In the genomic region with DNA sequence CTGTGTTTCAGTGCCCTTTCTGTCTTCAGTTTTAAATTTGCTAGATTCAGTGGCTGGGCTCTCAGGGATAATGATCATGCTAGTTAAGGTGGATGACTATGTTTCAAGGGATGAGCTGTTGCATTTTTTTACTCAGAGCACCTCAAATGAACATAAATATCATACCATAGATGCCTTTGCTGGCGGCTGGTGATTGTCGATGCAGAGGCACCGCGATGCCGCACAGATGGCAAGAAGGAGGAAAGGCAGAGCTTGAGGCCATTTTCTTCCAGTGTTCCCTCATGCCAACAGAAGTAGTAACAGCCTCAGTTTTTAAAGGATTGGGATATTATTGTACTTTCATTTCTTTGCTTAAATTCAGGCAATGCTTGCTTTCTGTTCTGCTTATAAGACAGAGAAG, we compare ENCODE assay signal across 23 cellular contexts.
"Had no signal": no experiment of that assay in that cellular context is flagged by ENCODE, and none has a peak within 500 bp of the region (broad histone marks: within the 10 kb centered on the region; RNA-seq: fewer than 3 reads in every experiment).

No MANE protein-coding gene starts in this region.

- H3K9me3 ChIP-seq: body of pancreas, esophagus squamous epithelium, right lobe of liver, upper lobe of left lung, vagina had no signal

- H3K36me3 Mint-ChIP-seq: activated naive CD8-positive, alpha-beta T cell; naive thymus-derived CD4-positive, alpha-beta T cell; T-cell had no signal

- H3K27me3 ChIP-seq: body of pancreas, esophagus squamous epithelium, right lobe of liver, upper lobe of left lung, vagina had no signal

- H3K4me3 Mint-ChIP-seq: activated CD4-positive, alpha-beta T cell treated with anti-CD3 and anti-CD28 coated beads for 36 hours; activated naive CD8-positive, alpha-beta T cell; naive thymus-derived CD4-positive, alpha-beta T cell; T-cell had no signal

- H3K27ac Mint-ChIP-seq: activated CD4-positive, alpha-beta T cell treated with anti-CD3 and anti-CD28 coated beads for 36 hours; activated naive CD8-positive, alpha-beta T cell; naive thymus-derived CD4-positive, alpha-beta T cell; T-cell had no signal

- ATAC-seq: activated CD4-positive, alpha-beta T cell treated with anti-CD3 and anti-CD28 coated beads for 36 hours; body of pancreas; left cardiac atrium; left ventricle myocardium superior; naive thymus-derived CD4-positive, alpha-beta T cell; stimulated activated naive CD8-positive, alpha-beta T cell treated with anti-CD3 and anti-CD28 coated beads, Interleukin-15, Interleukin-2, amounts not matched to agents 100 U/mL and 50 U/mL, for 24 hours; T-cell had no signal

- H3K27me3 Mint-ChIP-seq: activated CD4-positive, alpha-beta T cell treated with anti-CD3 and anti-CD28 coated beads for 36 hours; activated naive CD8-positive, alpha-beta T cell; naive thymus-derived CD4-positive, alpha-beta T cell; T-cell had no signal

- H3K4me1 ChIP-seq: body of pancreas, esophagus squamous epithelium, right lobe of liver, upper lobe of left lung, vagina had no signal

- H3K36me3 ChIP-seq: esophagus squamous epithelium, right lobe of liver, upper lobe of left lung, vagina had no signal

- H3K4me3 ChIP-seq: body of pancreas, esophagus squamous epithelium, right lobe of liver, upper lobe of left lung, vagina had no signal

- H3K4me1 Mint-ChIP-seq: activated CD4-positive, alpha-beta T cell treated with anti-CD3 and anti-CD28 coated beads for 36 hours; naive thymus-derived CD4-positive, alpha-beta T cell; T-cell had no signal

- H3K27ac ChIP-seq: body of pancreas, epithelial cell of prostate, esophagus squamous epithelium, right lobe of liver, upper lobe of left lung, vagina had no signal

- DNase-seq: activated CD4-positive, alpha-beta T cell treated with anti-CD3 and anti-CD28 coated beads for 36 hours; activated CD4-positive, alpha-beta T cell treated with anti-CD3 and anti-CD28 coated beads, Interleukin-2, amount 50 U/mL, for 4 hours; activated CD4-positive, CD25-positive, alpha-beta regulatory T cell; activated effector memory CD4-positive, alpha-beta T cell treated with Interleukin-2 at 50 U/mL for 16 hours; activated naive CD4-positive, alpha-beta T cell treated with Interleukin-2 at 50 U/mL for 16 hours; aorta; body of pancreas; dermis blood vessel endothelial cell; effector CD8-positive, alpha-beta T cell; esophagus squamous epithelium; foreskin melanocyte; islet precursor cell; left cardiac atrium; left ventricle myocardium superior; naive thymus-derived CD4-positive, alpha-beta T cell; right lobe of liver; stimulated activated CD4-positive, alpha-beta T cell treated with anti-CD3 and anti-CD28 coated beads, Interleukin-2, amount 100 ng/mL, for 48 hours; stimulated activated naive CD8-positive, alpha-beta T cell treated with anti-CD3 and anti-CD28 coated beads, Interleukin-15, Interleukin-2, amounts not matched to agents 100 U/mL and 50 U/mL, for 24 hours; T-cell had no signal
